In the genomic region with DNA sequence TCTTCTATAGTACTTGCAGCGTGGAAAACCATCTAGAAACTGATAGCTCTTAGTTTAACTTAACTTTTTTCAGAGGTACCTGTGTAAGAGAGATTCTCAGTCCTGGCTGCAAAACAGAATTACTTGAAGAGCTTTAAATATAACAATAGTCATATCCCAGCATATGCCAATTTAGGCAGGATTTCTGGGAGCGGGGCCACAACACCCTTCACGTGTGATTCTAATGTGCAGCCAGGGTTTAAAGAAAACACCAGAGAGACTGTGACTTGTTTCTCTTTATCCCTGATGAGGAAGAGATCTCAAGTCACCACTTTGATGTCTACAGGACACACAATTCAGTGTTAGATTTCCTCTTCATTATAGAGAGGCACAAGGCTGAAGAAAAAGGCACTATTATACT, we compare ENCODE assay signal across 14 cellular contexts.
DNase-seq lines count a peak whose midpoint lies in the region; ATAC-seq and TF ChIP-seq lines count a peak whose summit lies in the region.
"Had no signal": no experiment of that assay in that cellular context is flagged by ENCODE, and none has a peak within 500 bp of the region (broad histone marks: within the 10 kb centered on the region; RNA-seq: fewer than 3 reads in every experiment).

No MANE protein-coding gene starts in this region.

- H3K36me3 Mint-ChIP-seq in natural killer cell: no peaks in the 10 kb centered on the region
- H3K36me3 Mint-ChIP-seq in type B pancreatic cell: no peaks in the 10 kb centered on the region

- H3K9me3 Mint-ChIP-seq in natural killer cell (no peaks in the 10 kb centered on the region), type B pancreatic cell (no peaks in the 10 kb centered on the region)
- H3K9me3 Mint-ChIP-seq: CD4-positive, alpha-beta T cell had no signal

- peaks cover 10% of the 10 kb centered on the region in 2 donors for H3K4me1 Mint-ChIP-seq in natural killer cell
- no peaks in the 10 kb centered on the region for H3K4me1 Mint-ChIP-seq in type B pancreatic cell (ENCODE audit: unreplicated experiment)

- H3K27me3 Mint-ChIP-seq in natural killer cell (ENCODE audit: low read depth in 2 of 2): no peaks in the 10 kb centered on the region
- no peaks in the 10 kb centered on the region for H3K27me3 Mint-ChIP-seq in type B pancreatic cell
- H3K27me3 Mint-ChIP-seq: CD4-positive, alpha-beta T cell had no signal

- H3K4me3 ChIP-seq in psoas muscle: no peak overlapping the region
- H3K4me3 ChIP-seq: A549, HAP-1 had no signal

- 44 to 70% (median 60%) methylated on average over 3 of the region's 3 CpGs for WGBS in psoas muscle, 3 donors

- no peaks in the 10 kb centered on the region for H3K9me3 ChIP-seq in psoas muscle
- H3K9me3 ChIP-seq: A549, Caco-2, HAP-1 had no signal

- no peak overlapping the region for H3K4me3 Mint-ChIP-seq in natural killer cell
- H3K4me3 Mint-ChIP-seq in type B pancreatic cell: no peak overlapping the region
- H3K4me3 Mint-ChIP-seq: CD4-positive, alpha-beta T cell had no signal

- intact Hi-C loops in Right ventricle myocardium inferior (cut with DNase I) (no loop called here), cardiac septum (cut with DNase I) (no loop called here), left cardiac atrium (cut with DNase I) (no loop called here), psoas muscle (cut with DNase I) (no loop called here), natural killer cell (cut with micrococcal nuclease) (no loop called here)

- no peak overlapping the region for H3K27ac ChIP-seq in psoas muscle
- H3K27ac ChIP-seq: 22Rv1, A549, C4-2B had no signal

- H3K36me3 ChIP-seq in psoas muscle (ENCODE audit: insufficient read depth in 1 of 2, low read depth in 1 of 2): no peaks in the 10 kb centered on the region
- H3K36me3 ChIP-seq: HAP-1 had no signal

- H3K4me1 ChIP-seq in psoas muscle: no peaks in the 10 kb centered on the region
- H3K4me1 ChIP-seq: A549, Caco-2, HAP-1 had no signal

- H3K27me3 ChIP-seq in psoas muscle (ENCODE audit: insufficient read depth in 3 of 3, low read length in 2 of 3): no peaks in the 10 kb centered on the region

- TF ChIP-seq CTCF in psoas muscle (IDR thresholded peaks at IDR 0.05) (no peak), natural killer cell (IDR thresholded peaks at IDR 0.05) (no peak), type B pancreatic cell (conservative IDR thresholded peaks at IDR 0.05) (no peak)

- ATAC-seq in Right ventricle myocardium inferior (peak; percentile 39), left cardiac atrium (peak; percentile 31 to 61), psoas muscle (peak in 3 of 4 donors; percentile 64 to 95 (median 82)), natural killer cell (no peak)
- ATAC-seq: A549 had no signal

- H3K27ac Mint-ChIP-seq in natural killer cell (no peak overlapping the region), type B pancreatic cell (no peak overlapping the region)
- H3K27ac Mint-ChIP-seq: CD4-positive, alpha-beta T cell had no signal

- DNase-seq in Right ventricle myocardium inferior (ENCODE audit: missing footprints) (no peak), cardiac septum (ENCODE audit: low spot score) (no peak), left cardiac atrium (no peak), psoas muscle (peak in 1 of 2 donors; percentile 64), activated T-cell treated with anti-CD3 and anti-CD28 coated beads for 4 hours (no peak), natural killer cell (no peak), type B pancreatic cell (ENCODE audit: extremely low spot score, unreplicated experiment) (no peak)
- DNase-seq: AML-193; Caco-2; CD4-positive, alpha-beta T cell had no signal

Comparison
In these comparisons a context has a peak if more than half of its experiments do, and no peak if none do; other contexts are left out.
1. ATAC-seq: peak in Right ventricle myocardium inferior (single experiment), left cardiac atrium (2 of 2) and psoas muscle (3 of 4); none in natural killer cell (0 of 3).